Comparison of ENCODE assay signal across 2 cellular contexts in genomic region chr2:172439911-172440310, GRCh38.
TF ChIP-seq lines count a peak whose summit lies in the region.

No MANE protein-coding gene starts in this region.

TF ChIP-seq in endothelial cell of umbilical vein, 7 proteins besides CTCF, POLR2A, EP300 and RAD21:
- TF ChIP-seq MYC (IDR thresholded peaks at IDR 0.05; ENCODE audit: low read depth, low read length), result no peak
- no peak for TF ChIP-seq EZH2 (IDR thresholded peaks at IDR 0.05; ENCODE audit: borderline replicate concordance, low read depth, low read length, severe bottlenecking)
- no peak for TF ChIP-seq MAX (IDR thresholded peaks at IDR 0.05; ENCODE audit: insufficient read depth, insufficient read length)
- no peak for TF ChIP-seq POLR2AphosphoS5 (IDR thresholded peaks at IDR 0.05; ENCODE audit: insufficient read depth, low read depth, low read length)
- no peak for TF ChIP-seq JUN (IDR thresholded peaks at IDR 0.05; ENCODE audit: borderline replicate concordance, insufficient read depth, insufficient read length, low read depth)
- TF ChIP-seq FOS (IDR thresholded peaks at IDR 0.05; ENCODE audit: borderline replicate concordance, insufficient read depth, low read length), result no peak
- no peak for TF ChIP-seq GATA2 (IDR thresholded peaks at IDR 0.05; ENCODE audit: insufficient read depth, insufficient read length, low read depth, low read length)
TF ChIP-seq in endothelial cell of umbilical vein: peak in this region for 0.

TF ChIP-seq in GM12891, 5 proteins besides CTCF, POLR2A, EP300 and RAD21:
- TF ChIP-seq POLR2AphosphoS5 (IDR thresholded peaks at IDR 0.05; ENCODE audit: low read depth, low read length), result no peak
- TF ChIP-seq TAF1 (IDR thresholded peaks at IDR 0.05; ENCODE audit: low read depth, low read length), result no peak
- no peak for TF ChIP-seq SPI1 (IDR thresholded peaks at IDR 0.05; ENCODE audit: low read depth, low read length)
- TF ChIP-seq PAX5 (IDR thresholded peaks at IDR 0.05; ENCODE audit: insufficient read depth, low read length, severe bottlenecking), result no peak
- no peak for TF ChIP-seq POU2F2 (IDR thresholded peaks at IDR 0.05; ENCODE audit: low read depth, low read length)
TF ChIP-seq in GM12891: peak in this region for 0.
